ENCODE assay signal across 11 cellular contexts in the genomic region with DNA sequence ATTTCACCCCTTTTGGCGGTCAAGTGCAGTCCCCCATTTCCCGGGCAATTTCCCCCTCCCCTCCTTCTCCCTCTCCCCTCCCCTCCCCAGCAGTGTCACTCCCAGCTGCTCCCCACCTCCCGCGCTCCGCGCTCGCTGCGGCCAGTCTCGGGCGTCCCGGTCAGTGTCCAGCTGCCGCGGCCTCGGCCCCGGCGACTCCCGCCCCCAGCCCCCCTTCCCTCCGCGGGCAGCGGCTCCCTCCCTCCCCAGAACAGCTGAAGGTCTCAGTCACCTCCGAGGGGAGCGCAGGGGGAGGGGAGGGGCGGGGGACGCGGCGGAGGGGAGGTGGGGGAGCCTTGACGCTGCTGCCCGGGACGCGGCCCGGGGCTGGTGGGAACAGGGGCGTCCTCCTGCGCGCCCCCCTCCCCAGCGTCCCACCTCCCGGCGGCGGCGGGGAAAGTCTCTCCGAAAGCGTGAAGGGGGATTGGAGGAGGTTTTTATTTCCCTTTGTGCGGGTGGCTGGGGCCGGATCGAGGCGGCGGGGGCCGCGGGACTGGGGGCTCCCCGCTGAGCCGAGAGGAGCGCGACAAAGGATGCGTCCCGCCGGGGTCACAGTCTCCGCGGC. TPM values are rescaled to one million over a fixed set of nuclear protein-coding genes. Genes with fewer than 3 reads are reported as not detected.
DNase-seq lines count a peak whose midpoint lies in the region; ATAC-seq, FAIRE-seq and TF ChIP-seq lines count a peak whose summit lies in the region.
"Had no signal": no experiment of that assay in that cellular context is flagged by ENCODE, and none has a peak within 500 bp of the region (broad histone marks: within the 10 kb centered on the region; RNA-seq: fewer than 3 reads in every experiment).

A gene with protein sequence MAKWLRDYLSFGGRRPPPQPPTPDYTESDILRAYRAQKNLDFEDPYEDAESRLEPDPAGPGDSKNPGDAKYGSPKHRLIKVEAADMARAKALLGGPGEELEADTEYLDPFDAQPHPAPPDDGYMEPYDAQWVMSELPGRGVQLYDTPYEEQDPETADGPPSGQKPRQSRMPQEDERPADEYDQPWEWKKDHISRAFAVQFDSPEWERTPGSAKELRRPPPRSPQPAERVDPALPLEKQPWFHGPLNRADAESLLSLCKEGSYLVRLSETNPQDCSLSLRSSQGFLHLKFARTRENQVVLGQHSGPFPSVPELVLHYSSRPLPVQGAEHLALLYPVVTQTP (plus strand): TSS at position 341 of the 604 bp plus-strand sequence. CDS start 798 bp downstream, outside the sequence.

- H3K27me3 ChIP-seq in effector memory CD4-positive, alpha-beta T cell (replicated peaks; ENCODE audit: control insufficient read depth, insufficient read depth, low read length, poor library complexity, severe bottlenecking): peaks cover 18% of the 10 kb centered on the region
- peaks cover 10 to 70% (median 23%) of the 10 kb centered on the region in 4 donors for H3K27me3 ChIP-seq in esophagus squamous epithelium

- no peak within 1 kb of the TSS for H3K27ac ChIP-seq in effector memory CD4-positive, alpha-beta T cell (ENCODE audit: insufficient read depth, low read length, poor library complexity, severe bottlenecking)
- no peak within 1 kb of the TSS for H3K27ac ChIP-seq in esophagus squamous epithelium

- H3K36me3 ChIP-seq in effector memory CD4-positive, alpha-beta T cell (ENCODE audit: control insufficient read depth, insufficient read depth, low read length): no peaks in the 10 kb centered on the region
- H3K36me3 ChIP-seq in esophagus squamous epithelium: no peaks in the 10 kb centered on the region

- peaks cover 10% of the 10 kb centered on the region for H3K4me1 ChIP-seq in effector memory CD4-positive, alpha-beta T cell (ENCODE audit: control insufficient read depth, insufficient read depth, low read length, poor library complexity, severe bottlenecking)
- H3K4me1 ChIP-seq in esophagus squamous epithelium: peaks cover 11 to 20% (median 12%) of the 10 kb centered on the region in 3 donors

- 0 to 6% methylated on average over 2 to 9 of the region's 57 CpGs for WGBS in esophagus squamous epithelium, 2 donors

- H3K36me3 Mint-ChIP-seq in stimulated activated naive CD8-positive, alpha-beta T cell treated with anti-CD3 and anti-CD28 coated beads, Interleukin-15, Interleukin-2, amounts not matched to agents 100 ng/mL and 50 ng/mL, for 24 hours (ENCODE audit: low read depth): no peaks in the 10 kb centered on the region
- peaks cover 0 to 8% of the 10 kb centered on the region in 2 donors for H3K36me3 Mint-ChIP-seq in naive B cell

- H3K4me3 Mint-ChIP-seq in stimulated activated naive CD8-positive, alpha-beta T cell treated with anti-CD3 and anti-CD28 coated beads, Interleukin-15, Interleukin-2, amounts not matched to agents 100 ng/mL and 50 ng/mL, for 24 hours: peak within 1 kb of the TSS; percentile 59
- peak within 1 kb of the TSS in 6 of 8 donors; percentile 8 to 56 (median 48) for H3K4me3 Mint-ChIP-seq in naive B cell

- H3K9me3 Mint-ChIP-seq in stimulated activated naive CD8-positive, alpha-beta T cell treated with anti-CD3 and anti-CD28 coated beads, Interleukin-15, Interleukin-2, amounts not matched to agents 100 ng/mL and 50 ng/mL, for 24 hours: no peaks in the 10 kb centered on the region
- no peaks in the 10 kb centered on the region for H3K9me3 Mint-ChIP-seq in naive B cell

- no peak for TF ChIP-seq CTCF in esophagus squamous epithelium (IDR thresholded peaks at IDR 0.05)

- no peak for FAIRE-seq in RCC 7860 (lab: Jason Lieb, UNC)

- no peak for TF ChIP-seq POLR2A in esophagus squamous epithelium (IDR thresholded peaks at IDR 0.05)

- peaks cover 6% of the 10 kb centered on the region for H3K4me1 Mint-ChIP-seq in stimulated activated naive CD8-positive, alpha-beta T cell treated with anti-CD3 and anti-CD28 coated beads, Interleukin-15, Interleukin-2, amounts not matched to agents 100 ng/mL and 50 ng/mL, for 24 hours (ENCODE audit: low read depth)
- H3K4me1 Mint-ChIP-seq in naive B cell: peaks cover 4 to 11% (median 6%) of the 10 kb centered on the region in 3 donors

- intact Hi-C loops in esophagus squamous epithelium (cut with DNase I): no loop called here

- ATAC-seq in stimulated activated naive CD8-positive, alpha-beta T cell treated with anti-CD3 and anti-CD28 coated beads, Interleukin-15, Interleukin-2, amounts not matched to agents 100 U/mL and 50 U/mL, for 24 hours: no peak
- ATAC-seq in naive B cell (ENCODE audit: low read depth in 2 of 2) (peak in 1 of 2 donors; percentile 18), GM21423 (IDR thresholded peaks at IDR 0.05; ENCODE audit: unreplicated experiment) (no peak)

- H3K9me3 ChIP-seq in effector memory CD4-positive, alpha-beta T cell (ENCODE audit: control insufficient read depth, low read length): no peaks in the 10 kb centered on the region
- no peaks in the 10 kb centered on the region for H3K9me3 ChIP-seq in esophagus squamous epithelium

- DNase-seq in stimulated activated naive CD8-positive, alpha-beta T cell treated with anti-CD3 and anti-CD28 coated beads, Interleukin-15, Interleukin-2, amounts not matched to agents 100 U/mL and 50 U/mL, for 24 hours: no peak
- DNase-seq in effector memory CD4-positive, alpha-beta T cell: no peak
- DNase-seq in naive B cell: no peak
- no peak for DNase-seq in RCC 7860 (ENCODE audit: low spot score)
- no peak for DNase-seq in esophagus squamous epithelium (lab: John Stamatoyannopoulos, UW)
- no peak for DNase-seq in mucosa of gallbladder (ENCODE audit: low spot score)
- DNase-seq: activated CD8-positive, alpha-beta memory T cell treated with anti-CD3 and anti-CD28 coated beads, Interleukin-2, amount 50 U/mL, for 4 hours; erythroblast; SIG-M5 had no signal

- no peak within 1 kb of the TSS for H3K27ac Mint-ChIP-seq in stimulated activated naive CD8-positive, alpha-beta T cell treated with anti-CD3 and anti-CD28 coated beads, Interleukin-15, Interleukin-2, amounts not matched to agents 100 ng/mL and 50 ng/mL, for 24 hours
- H3K27ac Mint-ChIP-seq in naive B cell: peak within 1 kb of the TSS in 2 of 6 donors; percentile 37 to 47

- peaks cover 16% of the 10 kb centered on the region for H3K27me3 Mint-ChIP-seq in stimulated activated naive CD8-positive, alpha-beta T cell treated with anti-CD3 and anti-CD28 coated beads, Interleukin-15, Interleukin-2, amounts not matched to agents 100 ng/mL and 50 ng/mL, for 24 hours
- peaks cover 3 to 42% (median 16%) of the 10 kb centered on the region in 3 donors for H3K27me3 Mint-ChIP-seq in naive B cell

- peak within 1 kb of the TSS; percentile 8 for H3K4me3 ChIP-seq in effector memory CD4-positive, alpha-beta T cell (ENCODE audit: insufficient read depth, low read depth, low read length, poor library complexity, severe bottlenecking)
- H3K4me3 ChIP-seq in esophagus squamous epithelium: peak within 1 kb of the TSS in 2 of 4 donors; percentile 25 to 27

RNA-seq across cellular contexts. Expression of the gene that starts here (rescaled TPM):
- polyA plus RNA-seq in naive B cell (ENCODE audit: low read depth in 6 of 6): not detected
- total RNA-seq in esophagus squamous epithelium (not detected), mucosa of gallbladder (not detected)
